Comparison of ENCODE assay signal across 1 cellular context in genomic region chr7:219581-220150, GRCh38.
A peak's percentile ranks its signal among the peaks of the same experiment; 100 is the strongest.
TF ChIP-seq lines count a peak whose summit lies in the region.

No MANE protein-coding gene starts in this region.

TF ChIP-seq in HepG2, 621 proteins besides CTCF, POLR2A, EP300 and RAD21 (continued from another document and continues in another):
- TF ChIP-seq, protein P1, sequence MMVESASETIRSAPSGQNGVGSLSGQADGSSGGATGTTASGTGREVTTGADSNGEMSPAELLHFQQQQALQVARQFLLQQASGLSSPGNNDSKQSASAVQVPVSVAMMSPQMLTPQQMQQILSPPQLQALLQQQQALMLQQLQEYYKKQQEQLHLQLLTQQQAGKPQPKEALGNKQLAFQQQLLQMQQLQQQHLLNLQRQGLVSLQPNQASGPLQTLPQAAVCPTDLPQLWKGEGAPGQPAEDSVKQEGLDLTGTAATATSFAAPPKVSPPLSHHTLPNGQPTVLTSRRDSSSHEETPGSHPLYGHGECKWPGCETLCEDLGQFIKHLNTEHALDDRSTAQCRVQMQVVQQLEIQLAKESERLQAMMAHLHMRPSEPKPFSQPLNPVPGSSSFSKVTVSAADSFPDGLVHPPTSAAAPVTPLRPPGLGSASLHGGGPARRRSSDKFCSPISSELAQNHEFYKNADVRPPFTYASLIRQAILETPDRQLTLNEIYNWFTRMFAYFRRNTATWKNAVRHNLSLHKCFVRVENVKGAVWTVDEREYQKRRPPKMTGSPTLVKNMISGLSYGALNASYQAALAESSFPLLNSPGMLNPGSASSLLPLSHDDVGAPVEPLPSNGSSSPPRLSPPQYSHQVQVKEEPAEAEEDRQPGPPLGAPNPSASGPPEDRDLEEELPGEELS (CRISPR knock-in tag; IDR thresholded peaks at IDR 0.05) = peak; percentile 67
- TF ChIP-seq ELF3 (CRISPR knock-in tag; IDR thresholded peaks at IDR 0.05) (no peak), ZNF672 (CRISPR knock-in tag; IDR thresholded peaks at IDR 0.05) (no peak), KLF6 (CRISPR knock-in tag; IDR thresholded peaks at IDR 0.05) (0 out of 2 replicates have a peak, but pooled peaks have one; percentile 39), CBX2 (IDR thresholded peaks at IDR 0.05; ENCODE audit: low read depth, low read length) (no peak), CBX2 (CRISPR knock-in tag; IDR thresholded peaks at IDR 0.05; ENCODE audit: low read depth) (no peak), HOXA9 (CRISPR knock-in tag; IDR thresholded peaks at IDR 0.05; ENCODE audit: borderline replicate concordance) (no peak), SNAPC2 (CRISPR knock-in tag; IDR thresholded peaks at IDR 0.05) (0 out of 2 replicates have a peak, but pooled peaks have one; percentile 19), SALL1 (CRISPR knock-in tag; IDR thresholded peaks at IDR 0.05) (peak; percentile 77), PRDM10 (CRISPR knock-in tag; IDR thresholded peaks at IDR 0.05; ENCODE audit: low read depth) (no peak), FOXO1 (CRISPR knock-in tag; IDR thresholded peaks at IDR 0.05) (peak; percentile 79), ARID4A (CRISPR knock-in tag; IDR thresholded peaks at IDR 0.05; ENCODE audit: borderline replicate concordance) (peak; percentile 43; the same call in 1 of the 2 replicates), ATF2 (CRISPR knock-in tag; IDR thresholded peaks at IDR 0.05) (peak; percentile 44; the same call in 1 of the 2 replicates), HNRNPL (IDR thresholded peaks at IDR 0.05; ENCODE audit: low read depth, low read length) (peak; percentile 99), RFX1 (IDR thresholded peaks at IDR 0.05) (no peak), ZC3H13 (CRISPR knock-in tag; IDR thresholded peaks at IDR 0.05) (no peak), ZBED4 (CRISPR knock-in tag; IDR thresholded peaks at IDR 0.05; ENCODE audit: borderline replicate concordance) (peak; percentile 88; the same call in 1 of the 2 replicates), SP140L (CRISPR knock-in tag; IDR thresholded peaks at IDR 0.05; ENCODE audit: borderline replicate concordance) (no peak), KLF15 (CRISPR knock-in tag; IDR thresholded peaks at IDR 0.05; ENCODE audit: borderline replicate concordance) (peak; percentile 73; the same call in 1 of the 2 replicates), ZNF781 (CRISPR knock-in tag; IDR thresholded peaks at IDR 0.05; ENCODE audit: borderline replicate concordance, not compliant biosample characterization) (peak; percentile 72), ZNF567 (CRISPR knock-in tag; IDR thresholded peaks at IDR 0.05; ENCODE audit: borderline replicate concordance) (no peak)
- TF ChIP-seq, protein P2, sequence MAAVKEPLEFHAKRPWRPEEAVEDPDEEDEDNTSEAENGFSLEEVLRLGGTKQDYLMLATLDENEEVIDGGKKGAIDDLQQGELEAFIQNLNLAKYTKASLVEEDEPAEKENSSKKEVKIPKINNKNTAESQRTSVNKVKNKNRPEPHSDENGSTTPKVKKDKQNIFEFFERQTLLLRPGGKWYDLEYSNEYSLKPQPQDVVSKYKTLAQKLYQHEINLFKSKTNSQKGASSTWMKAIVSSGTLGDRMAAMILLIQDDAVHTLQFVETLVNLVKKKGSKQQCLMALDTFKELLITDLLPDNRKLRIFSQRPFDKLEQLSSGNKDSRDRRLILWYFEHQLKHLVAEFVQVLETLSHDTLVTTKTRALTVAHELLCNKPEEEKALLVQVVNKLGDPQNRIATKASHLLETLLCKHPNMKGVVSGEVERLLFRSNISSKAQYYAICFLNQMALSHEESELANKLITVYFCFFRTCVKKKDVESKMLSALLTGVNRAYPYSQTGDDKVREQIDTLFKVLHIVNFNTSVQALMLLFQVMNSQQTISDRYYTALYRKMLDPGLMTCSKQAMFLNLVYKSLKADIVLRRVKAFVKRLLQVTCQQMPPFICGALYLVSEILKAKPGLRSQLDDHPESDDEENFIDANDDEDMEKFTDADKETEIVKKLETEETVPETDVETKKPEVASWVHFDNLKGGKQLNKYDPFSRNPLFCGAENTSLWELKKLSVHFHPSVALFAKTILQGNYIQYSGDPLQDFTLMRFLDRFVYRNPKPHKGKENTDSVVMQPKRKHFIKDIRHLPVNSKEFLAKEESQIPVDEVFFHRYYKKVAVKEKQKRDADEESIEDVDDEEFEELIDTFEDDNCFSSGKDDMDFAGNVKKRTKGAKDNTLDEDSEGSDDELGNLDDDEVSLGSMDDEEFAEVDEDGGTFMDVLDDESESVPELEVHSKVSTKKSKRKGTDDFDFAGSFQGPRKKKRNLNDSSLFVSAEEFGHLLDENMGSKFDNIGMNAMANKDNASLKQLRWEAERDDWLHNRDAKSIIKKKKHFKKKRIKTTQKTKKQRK (IDR thresholded peaks at IDR 0.05; ENCODE audit: low read length) = no peak
- TF ChIP-seq, protein P3, sequence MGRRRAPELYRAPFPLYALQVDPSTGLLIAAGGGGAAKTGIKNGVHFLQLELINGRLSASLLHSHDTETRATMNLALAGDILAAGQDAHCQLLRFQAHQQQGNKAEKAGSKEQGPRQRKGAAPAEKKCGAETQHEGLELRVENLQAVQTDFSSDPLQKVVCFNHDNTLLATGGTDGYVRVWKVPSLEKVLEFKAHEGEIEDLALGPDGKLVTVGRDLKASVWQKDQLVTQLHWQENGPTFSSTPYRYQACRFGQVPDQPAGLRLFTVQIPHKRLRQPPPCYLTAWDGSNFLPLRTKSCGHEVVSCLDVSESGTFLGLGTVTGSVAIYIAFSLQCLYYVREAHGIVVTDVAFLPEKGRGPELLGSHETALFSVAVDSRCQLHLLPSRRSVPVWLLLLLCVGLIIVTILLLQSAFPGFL (CRISPR knock-in tag; IDR thresholded peaks at IDR 0.05) = no peak
- TF ChIP-seq, protein P4, sequence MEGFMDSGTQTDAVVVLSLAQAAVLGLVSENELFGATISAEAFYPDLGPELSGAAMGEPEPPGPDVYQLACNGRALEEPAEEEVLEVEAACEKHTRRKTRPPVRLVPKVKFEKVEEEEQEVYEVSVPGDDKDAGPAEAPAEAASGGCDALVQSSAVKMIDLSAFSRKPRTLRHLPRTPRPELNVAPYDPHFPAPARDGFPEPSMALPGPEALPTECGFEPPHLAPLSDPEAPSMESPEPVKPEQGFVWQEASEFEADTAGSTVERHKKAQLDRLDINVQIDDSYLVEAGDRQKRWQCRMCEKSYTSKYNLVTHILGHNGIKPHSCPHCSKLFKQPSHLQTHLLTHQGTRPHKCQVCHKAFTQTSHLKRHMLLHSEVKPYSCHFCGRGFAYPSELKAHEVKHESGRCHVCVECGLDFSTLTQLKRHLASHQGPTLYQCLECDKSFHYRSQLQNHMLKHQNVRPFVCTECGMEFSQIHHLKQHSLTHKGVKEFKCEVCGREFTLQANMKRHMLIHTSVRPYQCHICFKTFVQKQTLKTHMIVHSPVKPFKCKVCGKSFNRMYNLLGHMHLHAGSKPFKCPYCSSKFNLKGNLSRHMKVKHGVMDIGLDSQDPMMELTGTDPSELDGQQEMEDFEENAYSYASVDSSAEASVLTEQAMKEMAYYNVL (CRISPR knock-in tag; IDR thresholded peaks at IDR 0.05; ENCODE audit: borderline replicate concordance) = 0 out of 2 replicates have a peak, but pooled peaks have one; percentile 48
- TF ChIP-seq, protein P5, sequence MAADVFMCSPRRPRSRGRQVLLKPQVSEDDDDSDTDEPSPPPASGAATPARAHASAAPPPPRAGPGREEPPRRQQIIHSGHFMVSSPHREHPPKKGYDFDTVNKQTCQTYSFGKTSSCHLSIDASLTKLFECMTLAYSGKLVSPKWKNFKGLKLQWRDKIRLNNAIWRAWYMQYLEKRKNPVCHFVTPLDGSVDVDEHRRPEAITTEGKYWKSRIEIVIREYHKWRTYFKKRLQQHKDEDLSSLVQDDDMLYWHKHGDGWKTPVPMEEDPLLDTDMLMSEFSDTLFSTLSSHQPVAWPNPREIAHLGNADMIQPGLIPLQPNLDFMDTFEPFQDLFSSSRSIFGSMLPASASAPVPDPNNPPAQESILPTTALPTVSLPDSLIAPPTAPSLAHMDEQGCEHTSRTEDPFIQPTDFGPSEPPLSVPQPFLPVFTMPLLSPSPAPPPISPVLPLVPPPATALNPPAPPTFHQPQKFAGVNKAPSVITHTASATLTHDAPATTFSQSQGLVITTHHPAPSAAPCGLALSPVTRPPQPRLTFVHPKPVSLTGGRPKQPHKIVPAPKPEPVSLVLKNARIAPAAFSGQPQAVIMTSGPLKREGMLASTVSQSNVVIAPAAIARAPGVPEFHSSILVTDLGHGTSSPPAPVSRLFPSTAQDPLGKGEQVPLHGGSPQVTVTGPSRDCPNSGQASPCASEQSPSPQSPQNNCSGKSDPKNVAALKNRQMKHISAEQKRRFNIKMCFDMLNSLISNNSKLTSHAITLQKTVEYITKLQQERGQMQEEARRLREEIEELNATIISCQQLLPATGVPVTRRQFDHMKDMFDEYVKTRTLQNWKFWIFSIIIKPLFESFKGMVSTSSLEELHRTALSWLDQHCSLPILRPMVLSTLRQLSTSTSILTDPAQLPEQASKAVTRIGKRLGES (CRISPR knock-in tag; IDR thresholded peaks at IDR 0.05; ENCODE audit: borderline replicate concordance) = no peak
